ENCODE assay signal across 31 cellular contexts in genomic region chr3:32839714-32840085, GRCh38. TPM values are rescaled to one million over a fixed set of nuclear protein-coding genes. Genes with fewer than 3 reads are reported as not detected.
A peak's percentile ranks its signal among the peaks of the same experiment; 100 is the strongest.
DNase-seq lines count a peak whose midpoint lies in the region; ATAC-seq and TF ChIP-seq lines count a peak whose summit lies in the region.
"Had no signal": no experiment of that assay in that cellular context is flagged by ENCODE, and none has a peak within 500 bp of the region (broad histone marks: within the 10 kb centered on the region; RNA-seq: fewer than 3 reads in every experiment).

No MANE protein-coding gene starts in this region.

- H4K20me1 ChIP-seq in hepatocyte (ENCODE audit: insufficient read depth, poor library complexity, severe bottlenecking): no peaks in the 10 kb centered on the region

- peak overlapping the region; percentile 90 for H3K27ac ChIP-seq in hepatocyte
- H3K27ac ChIP-seq in mesodermal cell (ENCODE audit: low read depth, low read length, severe bottlenecking): peak overlapping the region; percentile 80
- H3K27ac ChIP-seq: C4-2B, esophagus muscularis mucosa, heart left ventricle, KMS-11, prostate gland, right lobe of liver, tibial artery had no signal

- H3K27me3 ChIP-seq in NT2/D1 (ENCODE audit: insufficient read depth, insufficient read length): no peaks in the 10 kb centered on the region
- H3K27me3 ChIP-seq in hepatocyte: no peaks in the 10 kb centered on the region
- H3K27me3 ChIP-seq: right lobe of liver had no signal

- no peak overlapping the region for H3K4me3 Mint-ChIP-seq in stimulated activated effector memory CD8-positive, alpha-beta T cell treated with anti-CD3 and anti-CD28 coated beads, Interleukin-12 subunit alpha, Interleukin-12 subunit beta, amount 100 ng/mL, for 72 hours
- H3K4me3 Mint-ChIP-seq: activated CD4-positive, alpha-beta memory T cell treated with anti-CD3 and anti-CD28 coated beads, Interleukin-2, amount 10 ng/mL, durations not matched to agents 7 days and 5 days; activated naive CD4-positive, alpha-beta T cell treated with anti-CD3 and anti-CD28 coated beads for 36 hours; activated T-helper 1 cell treated with anti-CD3 and anti-CD28 coated beads, Interleukin-12 subunit alpha, Interleukin-12 subunit beta, Interleukin-2, Interleukin-4 antibody, amounts not matched to agents 30 ng/mL and 10 ng/mL and 1 ng/mL, durations not matched to agents 14 hours and 24 hours and 36 hours; central memory CD8-positive, alpha-beta T cell; immature natural killer cell; memory B cell; T-helper 1 cell treated with Interleukin-12 subunit alpha and Interleukin-12 subunit beta and Interleukin-4 antibody, amounts not matched to agents 30 μg/mL and 1 μg/mL, for 36 hours had no signal

- no peak overlapping the region for H3K27ac Mint-ChIP-seq in stimulated activated effector memory CD8-positive, alpha-beta T cell treated with anti-CD3 and anti-CD28 coated beads, Interleukin-12 subunit alpha, Interleukin-12 subunit beta, amount 100 ng/mL, for 72 hours
- H3K27ac Mint-ChIP-seq: activated CD4-positive, alpha-beta memory T cell treated with anti-CD3 and anti-CD28 coated beads, Interleukin-2, amount 10 ng/mL, durations not matched to agents 7 days and 5 days; activated naive CD4-positive, alpha-beta T cell treated with anti-CD3 and anti-CD28 coated beads for 36 hours; activated T-helper 1 cell treated with anti-CD3 and anti-CD28 coated beads, Interleukin-12 subunit alpha, Interleukin-12 subunit beta, Interleukin-2, Interleukin-4 antibody, amounts not matched to agents 30 ng/mL and 10 ng/mL and 1 ng/mL, durations not matched to agents 14 hours and 24 hours and 36 hours; immature natural killer cell; memory B cell; T-helper 1 cell treated with Interleukin-12 subunit alpha and Interleukin-12 subunit beta and Interleukin-4 antibody, amounts not matched to agents 30 μg/mL and 1 μg/mL, for 36 hours had no signal

- H3K9ac ChIP-seq in NT2/D1 (ENCODE audit: insufficient read length, low read depth): peak overlapping the region; percentile 52
- H3K9ac ChIP-seq: KMS-11 had no signal

- no peak for TF ChIP-seq CTCF in hepatocyte (IDR thresholded peaks at IDR 0.05; ENCODE audit: poor library complexity)

- ATAC-seq in GM21619 (IDR thresholded peaks at IDR 0.05; ENCODE audit: unreplicated experiment): no peak
- no peak for ATAC-seq in stimulated activated effector memory CD8-positive, alpha-beta T cell treated with anti-CD3 and anti-CD28 coated beads, Interleukin-12 subunit alpha, Interleukin-12 subunit beta, amount 100 ng/mL, for 72 hours
- ATAC-seq: heart left ventricle, left cardiac atrium, Right ventricle myocardium inferior, SK-N-SH treated with all-trans-retinoic acid at 6 μM for 48 hours had no signal

- peaks cover 80% of the 10 kb centered on the region for H3K79me2 ChIP-seq in hepatocyte

- H2AFZ ChIP-seq in hepatocyte: no peak overlapping the region

- no peaks in the 10 kb centered on the region for H3K9me3 ChIP-seq in NT2/D1 (ENCODE audit: insufficient read depth, low read length)
- H3K9me3 ChIP-seq in hepatocyte (ENCODE audit: low read depth): no peaks in the 10 kb centered on the region
- H3K9me3 ChIP-seq in mesodermal cell (ENCODE audit: control insufficient read depth, low read length): no peaks in the 10 kb centered on the region
- H3K9me3 ChIP-seq: esophagus muscularis mucosa, heart left ventricle, prostate gland, right lobe of liver, tibial artery had no signal

- DNase-seq in NT2/D1 (ENCODE audit: low read depth, low spot score) (no peak), hepatocyte (ENCODE audit: low spot score) (no peak), NCI-H524 treated with DMSO at 0.1 percent for 48 hours (lab: John Stamatoyannopoulos, UW) (no peak)
- DNase-seq in stimulated activated CD4-positive, alpha-beta T cell treated with anti-CD3 and anti-CD28 coated beads, Interleukin-12 subunit alpha, Interleukin-12 subunit beta, amount 100 ng/mL, for 4 hours: no peak
- DNase-seq in stimulated activated effector memory CD8-positive, alpha-beta T cell treated with anti-CD3 and anti-CD28 coated beads, Interleukin-12 subunit alpha, Interleukin-12 subunit beta, amount 100 ng/mL, for 72 hours (ENCODE audit: low spot score in 2 of 2): no peak
- DNase-seq: activated CD4-positive, alpha-beta memory T cell treated with anti-CD3 and anti-CD28 coated beads, Interleukin-2, amount 10 ng/mL, durations not matched to agents 7 days and 5 days; activated CD8-positive, alpha-beta memory T cell treated with anti-CD3 and anti-CD28 coated beads, Interleukin-2, amount 50 U/mL, for 4 hours; activated naive CD4-positive, alpha-beta T cell treated with anti-CD3 and anti-CD28 coated beads for 36 hours; foreskin fibroblast; GF-D8; heart left ventricle; immature natural killer cell; left cardiac atrium; NCI-H2029 treated with DMSO at 0.1 percent for 48 hours; NCI-H526; right lobe of liver; stimulated activated CD4-positive, alpha-beta T cell treated with anti-CD3 and anti-CD28 coated beads, Interleukin-4, amount 100 ng/mL, for 1 hour; tibial artery had no signal

- peaks cover 17% of the 10 kb centered on the region for H3K4me1 ChIP-seq in NT2/D1 (ENCODE audit: insufficient read depth, insufficient read length)
- peaks cover 61% of the 10 kb centered on the region for H3K4me1 ChIP-seq in hepatocyte (ENCODE audit: insufficient read depth)
- peaks cover 83% of the 10 kb centered on the region for H3K4me1 ChIP-seq in mesodermal cell (ENCODE audit: control insufficient read depth, insufficient read depth, low read length, poor library complexity, severe bottlenecking)
- H3K4me1 ChIP-seq: esophagus muscularis mucosa, heart left ventricle, prostate gland, right lobe of liver, tibial artery had no signal

- WGBS in hepatocyte (ENCODE audit: low lambda C conversion rate, missing lambda C conversion rate): 40% methylated on average over 4 of the region's 4 CpGs
- whole genome bisulfite sequencing in mesodermal cell (ENCODE audit: insufficient coverage in 2 of 2), 2 experiments: 55 to 56% methylated on average over 2 to 3 of the region's 4 CpGs

- no peaks in the 10 kb centered on the region for H3K9me2 ChIP-seq in hepatocyte (replicated peaks; ENCODE audit: insufficient read depth)

- H3K9me3 Mint-ChIP-seq in stimulated activated effector memory CD8-positive, alpha-beta T cell treated with anti-CD3 and anti-CD28 coated beads, Interleukin-12 subunit alpha, Interleukin-12 subunit beta, amount 100 ng/mL, for 72 hours: no peaks in the 10 kb centered on the region
- H3K9me3 Mint-ChIP-seq: activated CD4-positive, alpha-beta memory T cell treated with anti-CD3 and anti-CD28 coated beads, Interleukin-2, amount 10 ng/mL, durations not matched to agents 7 days and 5 days; activated naive CD4-positive, alpha-beta T cell treated with anti-CD3 and anti-CD28 coated beads for 36 hours; activated T-helper 1 cell treated with anti-CD3 and anti-CD28 coated beads, Interleukin-12 subunit alpha, Interleukin-12 subunit beta, Interleukin-2, Interleukin-4 antibody, amounts not matched to agents 30 ng/mL and 10 ng/mL and 1 ng/mL, durations not matched to agents 14 hours and 24 hours and 36 hours; central memory CD8-positive, alpha-beta T cell; immature natural killer cell; memory B cell; T-helper 1 cell treated with Interleukin-12 subunit alpha and Interleukin-12 subunit beta and Interleukin-4 antibody, amounts not matched to agents 30 μg/mL and 1 μg/mL, for 36 hours had no signal

- H3K36me3 ChIP-seq in NT2/D1 (ENCODE audit: insufficient read depth, insufficient read length, low read length): no peaks in the 10 kb centered on the region
- H3K36me3 ChIP-seq in hepatocyte (replicated peaks; ENCODE audit: insufficient read depth, low read depth): no peaks in the 10 kb centered on the region
- H3K36me3 ChIP-seq in mesodermal cell (ENCODE audit: control insufficient read depth, insufficient read depth, low read length): peaks cover 4% of the 10 kb centered on the region
- H3K36me3 ChIP-seq: esophagus muscularis mucosa, heart left ventricle, prostate gland, right lobe of liver, tibial artery had no signal

- peak overlapping the region; percentile 70 for H3K4me2 ChIP-seq in hepatocyte
- H3K4me2 ChIP-seq: KMS-11 had no signal

- peaks cover 8% of the 10 kb centered on the region for H3K4me1 Mint-ChIP-seq in stimulated activated effector memory CD8-positive, alpha-beta T cell treated with anti-CD3 and anti-CD28 coated beads, Interleukin-12 subunit alpha, Interleukin-12 subunit beta, amount 100 ng/mL, for 72 hours
- H3K4me1 Mint-ChIP-seq: central memory CD8-positive, alpha-beta T cell had no signal

- no peak overlapping the region for H3K4me3 ChIP-seq in NT2/D1 (ENCODE audit: insufficient read length, low read depth)
- no peak overlapping the region for H3K4me3 ChIP-seq in hepatocyte
- no peak overlapping the region for H3K4me3 ChIP-seq in mesodermal cell (ENCODE audit: extremely low read depth, insufficient read depth, low read length, poor library complexity, severe bottlenecking)
- H3K4me3 ChIP-seq: esophagus muscularis mucosa, heart left ventricle, prostate gland, right lobe of liver, tibial artery had no signal

- H3K36me3 Mint-ChIP-seq in stimulated activated effector memory CD8-positive, alpha-beta T cell treated with anti-CD3 and anti-CD28 coated beads, Interleukin-12 subunit alpha, Interleukin-12 subunit beta, amount 100 ng/mL, for 72 hours: no peaks in the 10 kb centered on the region
- H3K36me3 Mint-ChIP-seq: immature natural killer cell, memory B cell had no signal

RNA-seq across cellular contexts. Expression of gene TRIM71, which starts 21.9 kb away (rescaled TPM):
- total RNA-seq in hepatocyte: 11.5 and 14.5 TPM in 2 replicates
- polyA plus RNA-seq in hepatocyte: 1.9 and 2.5 TPM in 2 replicates
- polyA plus RNA-seq in mesodermal cell (2013, experiment 1 of 2): 20.3 TPM
- 18.1 TPM for polyA plus RNA-seq in mesodermal cell (2013, experiment 2 of 2)
- total RNA-seq: activated CD4-positive, alpha-beta memory T cell treated with anti-CD3 and anti-CD28 coated beads, Interleukin-2, amount 10 ng/mL, durations not matched to agents 7 days and 5 days; esophagus muscularis mucosa; HT1080; right lobe of liver; Right ventricle myocardium inferior had no signal
- polyA plus RNA-seq: heart left ventricle, immature natural killer cell had no signal
